ENCODE assay signal across 9 cellular contexts in genomic region chr17:60720763-60721531, GRCh38. TPM values are rescaled to one million over a fixed set of nuclear protein-coding genes. Genes with fewer than 3 reads are reported as not detected.
A peak's percentile ranks its signal among the peaks of the same experiment; 100 is the strongest.
DNase-seq lines count a peak whose midpoint lies in the region; ATAC-seq and TF ChIP-seq lines count a peak whose summit lies in the region.
"Had no signal": no experiment of that assay in that cellular context is flagged by ENCODE, and none has a peak within 500 bp of the region (broad histone marks: within the 10 kb centered on the region; RNA-seq: fewer than 3 reads in every experiment).

No MANE protein-coding gene starts in this region.

- H3K4me1 ChIP-seq in Caco-2 (no peaks in the 10 kb centered on the region), neuron (ENCODE audit: insufficient read depth, low read length) (peaks cover 3% of the 10 kb centered on the region)

- peak overlapping the region; percentile 22 for H2AFZ ChIP-seq in neuron (ENCODE audit: low read depth, low read length)

- H3K27me3 ChIP-seq in Caco-2 (replicated peaks; ENCODE audit: control insufficient read depth, insufficient read depth, low read length): no peaks in the 10 kb centered on the region
- no peaks in the 10 kb centered on the region for H3K27me3 ChIP-seq in neuron (ENCODE audit: insufficient read depth, low read length)

- no TSS peak for BruUV-seq in Caco-2 (replicated peaks; lab: Mats Ljungman, UMichigan)

- no peaks in the 10 kb centered on the region for H3K27me3 Mint-ChIP-seq in Caco-2 (ENCODE audit: insufficient read depth, unreplicated experiment)
- no peaks in the 10 kb centered on the region for H3K27me3 Mint-ChIP-seq in activated CD4-positive, alpha-beta T cell treated with anti-CD3 and anti-CD28 coated beads, Interleukin-2, amount 10 ng/mL, durations not matched to agents 7 days and 5 days

- H3K9me3 Mint-ChIP-seq in Caco-2 (ENCODE audit: unreplicated experiment): no peaks in the 10 kb centered on the region
- H3K9me3 Mint-ChIP-seq in activated CD4-positive, alpha-beta T cell treated with anti-CD3 and anti-CD28 coated beads, Interleukin-2, amount 10 ng/mL, durations not matched to agents 7 days and 5 days: no peaks in the 10 kb centered on the region
- H3K9me3 Mint-ChIP-seq: T-helper 1 cell treated with Interleukin-12 subunit alpha and Interleukin-12 subunit beta and Interleukin-4 antibody, amounts not matched to agents 30 μg/mL and 1 μg/mL, for 36 hours had no signal

- intact Hi-C loops in Caco-2 (cut with micrococcal nuclease; ENCODE audit: unreplicated experiment): loop anchor here (1.0 to 5.0 kb wide), 2 partner anchors 251 to 688 kb away; no protein-coding TSS in a partner anchor

- ATAC-seq in HG03378 (IDR thresholded peaks at IDR 0.05; ENCODE audit: unreplicated experiment) (no peak), HG03196 (IDR thresholded peaks at IDR 0.05; ENCODE audit: unreplicated experiment) (no peak)

- H3K4me3 Mint-ChIP-seq in Caco-2 (ENCODE audit: unreplicated experiment): no peak overlapping the region
- no peak overlapping the region for H3K4me3 Mint-ChIP-seq in activated CD4-positive, alpha-beta T cell treated with anti-CD3 and anti-CD28 coated beads, Interleukin-2, amount 10 ng/mL, durations not matched to agents 7 days and 5 days
- H3K4me3 Mint-ChIP-seq: T-helper 1 cell treated with Interleukin-12 subunit alpha and Interleukin-12 subunit beta and Interleukin-4 antibody, amounts not matched to agents 30 μg/mL and 1 μg/mL, for 36 hours had no signal

- H3K9me3 ChIP-seq in Caco-2: no peaks in the 10 kb centered on the region
- H3K9me3 ChIP-seq in neuron (ENCODE audit: low read length): peaks cover 2% of the 10 kb centered on the region

- no peak overlapping the region for H3K27ac Mint-ChIP-seq in Caco-2 (ENCODE audit: unreplicated experiment)
- no peak overlapping the region for H3K27ac Mint-ChIP-seq in activated CD4-positive, alpha-beta T cell treated with anti-CD3 and anti-CD28 coated beads, Interleukin-2, amount 10 ng/mL, durations not matched to agents 7 days and 5 days
- H3K27ac Mint-ChIP-seq: T-helper 1 cell treated with Interleukin-12 subunit alpha and Interleukin-12 subunit beta and Interleukin-4 antibody, amounts not matched to agents 30 μg/mL and 1 μg/mL, for 36 hours had no signal

- POLR2A ChIA-PET in Caco-2 (lab: Charles Lee): no interaction called here
- POLR2A ChIA-PET in activated CD4-positive, alpha-beta T cell treated with anti-CD3 and anti-CD28 coated beads, Interleukin-2, amount 10 ng/mL, durations not matched to agents 7 days and 5 days (lab: Charles Lee): interaction anchor here (0.6 kb wide), 1 partner anchor 154 kb away, joined by 3 read pairs; no protein-coding TSS in a partner anchor

- H3K4me3 ChIP-seq in Caco-2 (ENCODE audit: low read depth, low read length) (no peak overlapping the region), HFF-Myc (replicated peaks; ENCODE audit: low read depth, low read length) (no peak overlapping the region), fibroblast of pulmonary artery (replicated peaks; ENCODE audit: low read depth, low read length) (no peak overlapping the region), neuron (ENCODE audit: low read length) (no peak overlapping the region)

- H3K36me3 ChIP-seq in Caco-2 (ENCODE audit: control insufficient read depth, insufficient read depth, low read length): no peaks in the 10 kb centered on the region
- H3K36me3 ChIP-seq in neuron (ENCODE audit: insufficient read depth, low read length): no peaks in the 10 kb centered on the region

- DNase-seq in Caco-2: peak; percentile 45 to 67
- DNase-seq in HFF-Myc (ENCODE audit: extremely low read depth, low read depth): peak; percentile 49
- DNase-seq in NCI-H510A (lab: John Stamatoyannopoulos, UW): peak; percentile 7
- peak; percentile 54 for DNase-seq in activated CD4-positive, alpha-beta T cell treated with anti-CD3 and anti-CD28 coated beads, Interleukin-2, amount 10 ng/mL, durations not matched to agents 7 days and 5 days
- DNase-seq in fibroblast of pulmonary artery (ENCODE audit: low read depth): peak; percentile 86

- TF ChIP-seq CTCF in Caco-2 (IDR thresholded peaks at IDR 0.05; ENCODE audit: insufficient read depth in 1 of 2, low read depth in 1 of 2, low read length in 1 of 2, severe bottlenecking in 1 of 2, unreplicated experiment in 1 of 2) (peak; percentile 87 to 90), HFF-Myc (IDR thresholded peaks at IDR 0.05; ENCODE audit: low read depth, low read length, missing control alignments) (peak; percentile 83), fibroblast of pulmonary artery (IDR thresholded peaks at IDR 0.05; ENCODE audit: low read length, missing control alignments) (peak; percentile 92)

- H3K4me1 Mint-ChIP-seq in Caco-2 (ENCODE audit: low read depth, unreplicated experiment): peaks cover 7% of the 10 kb centered on the region
- H3K4me1 Mint-ChIP-seq in activated CD4-positive, alpha-beta T cell treated with anti-CD3 and anti-CD28 coated beads, Interleukin-2, amount 10 ng/mL, durations not matched to agents 7 days and 5 days: no peaks in the 10 kb centered on the region

- no peaks in the 10 kb centered on the region for H3K36me3 Mint-ChIP-seq in Caco-2 (ENCODE audit: insufficient read depth, unreplicated experiment)
- no peaks in the 10 kb centered on the region for H3K36me3 Mint-ChIP-seq in activated CD4-positive, alpha-beta T cell treated with anti-CD3 and anti-CD28 coated beads, Interleukin-2, amount 10 ng/mL, durations not matched to agents 7 days and 5 days (ENCODE audit: low read depth)

- CTCF ChIA-PET in Caco-2 (lab: Charles Lee): interaction anchor here (0.6 to 1.1 kb wide), 18 partner anchors 9 to 862 kb away, joined by 3 to 19 read pairs (median 3); partner anchors contain the start of genes BCAS3 and USP32
- CTCF ChIA-PET in activated CD4-positive, alpha-beta T cell treated with anti-CD3 and anti-CD28 coated beads, Interleukin-2, amount 10 ng/mL, durations not matched to agents 7 days and 5 days (lab: Charles Lee): interaction anchor here (0.5 to 1.3 kb wide), 10 partner anchors 11 to 635 kb away, joined by 3 to 9 read pairs (median 4); no protein-coding TSS in a partner anchor

RNA-seq across cellular contexts. Expression of gene BCAS3, which starts 43.3 kb away (rescaled TPM):
- 35.6 and 44.1 TPM in 2 replicates for total RNA-seq in Caco-2 (2022)
- 10 to 100 TPM; 15.5 to 16.4 TPM for total RNA-seq in activated CD4-positive, alpha-beta T cell treated with anti-CD3 and anti-CD28 coated beads, Interleukin-2, amount 10 ng/mL, durations not matched to agents 7 days and 5 days

Comparison
In these comparisons a context has a peak if more than half of its experiments do, and no peak if none do; other contexts are left out.
1. DNase-seq: peak in every context shown above with its lines; median percentile 86 in fibroblast of pulmonary artery; 56 in Caco-2; 54 in activated CD4-positive, alpha-beta T cell treated with anti-CD3 and anti-CD28 coated beads, Interleukin-2, amount 10 ng/mL, durations not matched to agents 7 days and 5 days; 49 in HFF-Myc; 7 in NCI-H510A.